Comparison of ENCODE assay signal across 1 cellular context in the genomic region with DNA sequence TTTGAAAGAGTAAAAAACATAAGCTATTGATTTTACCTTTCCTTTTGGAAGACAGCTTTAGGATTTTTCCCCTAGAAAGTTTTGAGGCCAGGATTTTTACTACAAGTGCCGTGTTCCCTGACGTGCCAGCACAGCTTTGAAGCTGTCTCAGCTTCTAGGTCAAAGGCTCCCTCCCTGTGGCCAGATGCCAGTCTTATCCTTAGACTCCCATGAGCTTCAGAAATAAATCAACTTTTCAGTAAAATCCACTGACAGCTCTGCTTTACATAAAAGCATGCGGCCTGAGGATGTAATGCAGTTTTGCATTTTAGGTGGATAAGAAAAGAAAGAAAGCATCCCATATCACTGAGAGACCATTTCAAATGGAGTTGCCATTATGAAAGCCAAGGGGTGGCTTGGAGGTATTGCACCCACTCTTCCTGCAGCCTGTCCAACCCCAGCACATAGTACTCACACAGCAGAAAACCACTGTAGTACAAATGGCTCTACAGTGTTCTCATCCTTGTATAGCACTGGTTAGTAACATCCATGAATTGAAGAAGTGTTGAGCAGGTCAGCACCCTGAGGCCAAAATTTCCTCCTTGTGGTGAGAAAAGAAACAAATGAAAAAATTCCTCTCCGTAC.
TF ChIP-seq lines count a peak whose summit lies in the region.

No MANE protein-coding gene starts in this region.

TF ChIP-seq in GM23338, 12 proteins besides CTCF, POLR2A, EP300 and RAD21:
- TF ChIP-seq ZNF462 (CRISPR knock-in tag; IDR thresholded peaks at IDR 0.05): no peak
- TF ChIP-seq, protein P1, sequence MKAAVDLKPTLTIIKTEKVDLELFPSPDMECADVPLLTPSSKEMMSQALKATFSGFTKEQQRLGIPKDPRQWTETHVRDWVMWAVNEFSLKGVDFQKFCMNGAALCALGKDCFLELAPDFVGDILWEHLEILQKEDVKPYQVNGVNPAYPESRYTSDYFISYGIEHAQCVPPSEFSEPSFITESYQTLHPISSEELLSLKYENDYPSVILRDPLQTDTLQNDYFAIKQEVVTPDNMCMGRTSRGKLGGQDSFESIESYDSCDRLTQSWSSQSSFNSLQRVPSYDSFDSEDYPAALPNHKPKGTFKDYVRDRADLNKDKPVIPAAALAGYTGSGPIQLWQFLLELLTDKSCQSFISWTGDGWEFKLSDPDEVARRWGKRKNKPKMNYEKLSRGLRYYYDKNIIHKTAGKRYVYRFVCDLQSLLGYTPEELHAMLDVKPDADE (IDR thresholded peaks at IDR 0.05): no peak
- TF ChIP-seq ZNF331 (CRISPR knock-in tag; IDR thresholded peaks at IDR 0.05; ENCODE audit: low read depth): no peak
- no peak for TF ChIP-seq CREB1 (CRISPR knock-in tag; IDR thresholded peaks at IDR 0.05; ENCODE audit: low read depth)
- TF ChIP-seq, protein P2, sequence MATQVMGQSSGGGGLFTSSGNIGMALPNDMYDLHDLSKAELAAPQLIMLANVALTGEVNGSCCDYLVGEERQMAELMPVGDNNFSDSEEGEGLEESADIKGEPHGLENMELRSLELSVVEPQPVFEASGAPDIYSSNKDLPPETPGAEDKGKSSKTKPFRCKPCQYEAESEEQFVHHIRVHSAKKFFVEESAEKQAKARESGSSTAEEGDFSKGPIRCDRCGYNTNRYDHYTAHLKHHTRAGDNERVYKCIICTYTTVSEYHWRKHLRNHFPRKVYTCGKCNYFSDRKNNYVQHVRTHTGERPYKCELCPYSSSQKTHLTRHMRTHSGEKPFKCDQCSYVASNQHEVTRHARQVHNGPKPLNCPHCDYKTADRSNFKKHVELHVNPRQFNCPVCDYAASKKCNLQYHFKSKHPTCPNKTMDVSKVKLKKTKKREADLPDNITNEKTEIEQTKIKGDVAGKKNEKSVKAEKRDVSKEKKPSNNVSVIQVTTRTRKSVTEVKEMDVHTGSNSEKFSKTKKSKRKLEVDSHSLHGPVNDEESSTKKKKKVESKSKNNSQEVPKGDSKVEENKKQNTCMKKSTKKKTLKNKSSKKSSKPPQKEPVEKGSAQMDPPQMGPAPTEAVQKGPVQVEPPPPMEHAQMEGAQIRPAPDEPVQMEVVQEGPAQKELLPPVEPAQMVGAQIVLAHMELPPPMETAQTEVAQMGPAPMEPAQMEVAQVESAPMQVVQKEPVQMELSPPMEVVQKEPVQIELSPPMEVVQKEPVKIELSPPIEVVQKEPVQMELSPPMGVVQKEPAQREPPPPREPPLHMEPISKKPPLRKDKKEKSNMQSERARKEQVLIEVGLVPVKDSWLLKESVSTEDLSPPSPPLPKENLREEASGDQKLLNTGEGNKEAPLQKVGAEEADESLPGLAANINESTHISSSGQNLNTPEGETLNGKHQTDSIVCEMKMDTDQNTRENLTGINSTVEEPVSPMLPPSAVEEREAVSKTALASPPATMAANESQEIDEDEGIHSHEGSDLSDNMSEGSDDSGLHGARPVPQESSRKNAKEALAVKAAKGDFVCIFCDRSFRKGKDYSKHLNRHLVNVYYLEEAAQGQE (IDR thresholded peaks at IDR 0.05; ENCODE audit: unreplicated experiment): no peak
- no peak for TF ChIP-seq JUNB (IDR thresholded peaks at IDR 0.05; ENCODE audit: unreplicated experiment)
- no peak for TF ChIP-seq NANOG (IDR thresholded peaks at IDR 0.05; ENCODE audit: borderline replicate concordance)
- TF ChIP-seq ZNF114 (CRISPR knock-in tag; IDR thresholded peaks at IDR 0.05): no peak
